10 cellular contexts compared by ENCODE assay signal in genomic region chr2:201218780-201219179, GRCh38. TPM values are rescaled to one million over a fixed set of nuclear protein-coding genes. Genes with fewer than 3 reads are reported as not detected.
DNase-seq lines count a peak whose midpoint lies in the region; ATAC-seq, FAIRE-seq and TF ChIP-seq lines count a peak whose summit lies in the region.
"Had no signal": no experiment of that assay in that cellular context is flagged by ENCODE, and none has a peak within 500 bp of the region (broad histone marks: within the 10 kb centered on the region; RNA-seq: fewer than 3 reads in every experiment).

No MANE protein-coding gene starts in this region.

- H2BK12ac ChIP-seq in H1 (ENCODE audit: low read depth, low read length): peak overlapping the region; percentile 65; the same call in 1 of the 2 replicates

- CTCF ChIA-PET in H1 (lab: Charles Lee; ENCODE audit: partially characterized antibody): interaction anchor here (0.6 to 1.3 kb wide), 7 partner anchors 13 to 256 kb away, joined by 3 to 4 read pairs (median 3); partner anchors contain the start of gene CASP10

- H4K20me1 ChIP-seq in H1 (replicated peaks in 1 of 2; ENCODE audit: control insufficient read depth in 1 of 2, insufficient read depth in 2 of 2, low read length in 2 of 2) (no peaks in the 10 kb centered on the region), Karpas-422 (ENCODE audit: insufficient read depth, low read depth, low read length) (no peaks in the 10 kb centered on the region)

- H2BK120ac ChIP-seq in H1 (replicated peaks; ENCODE audit: low read depth, low read length): no peak overlapping the region

- no peak overlapping the region for H3K56ac ChIP-seq in H1 (replicated peaks; ENCODE audit: insufficient read length, low read depth, low read length)

- TF ChIP-seq EP300 in H1 (IDR thresholded peaks at IDR 0.05; ENCODE audit: borderline replicate concordance in 1 of 2, low read depth in 2 of 2, low read length in 2 of 2): no peak

- POLR2A ChIA-PET in H1 (lab: Charles Lee; ENCODE audit: partially characterized antibody): interaction anchor here (1.2 kb wide), 1 partner anchor 102 kb away, joined by 4 read pairs; no protein-coding TSS in a partner anchor

- no peak overlapping the region for H4K8ac ChIP-seq in H1 (ENCODE audit: extremely low read depth, insufficient read depth, low read length)

- no peak overlapping the region for H3K9ac ChIP-seq in H1 (replicated peaks in 1 of 4; ENCODE audit: extremely low read depth in 1 of 4, low read depth in 3 of 4, low read length in 3 of 4)
- H3K9ac ChIP-seq in Karpas-422 (ENCODE audit: low read length): no peak overlapping the region

- H3K27ac ChIP-seq in H1 (ENCODE audit: low read depth, low read length): no peak overlapping the region; the same call in 1 of the 2 replicates
- H3K27ac ChIP-seq in WERI-Rb-1: no peak overlapping the region
- no peak overlapping the region for H3K27ac ChIP-seq in Karpas-422 (ENCODE audit: low read length)
- H3K27ac ChIP-seq: ascending aorta, SK-N-MC had no signal

- H2BK15ac ChIP-seq in H1 (ENCODE audit: low read length): no peak overlapping the region

- no peak overlapping the region for H4K91ac ChIP-seq in H1 (replicated peaks; ENCODE audit: insufficient read length, low read length)

- H3K23ac ChIP-seq in H1 (ENCODE audit: insufficient read length): no peak overlapping the region

- no peak for TF ChIP-seq RAD21 in H1 (IDR thresholded peaks at IDR 0.05 in 1 of 2, conservative IDR thresholded peaks at IDR 0.05 in 1 of 2; ENCODE audit: low read depth in 2 of 2, low read length in 2 of 2)

- no peak overlapping the region for H3K4ac ChIP-seq in H1 (replicated peaks; ENCODE audit: insufficient read length, low read depth, low read length)

- TF ChIP-seq CTCF in H1 (IDR thresholded peaks at IDR 0.05; ENCODE audit: control extremely low read depth in 1 of 3, insufficient read depth in 1 of 3, low read depth in 1 of 3, low read length in 3 of 3): no peak
- no peak for TF ChIP-seq CTCF in omental fat pad (IDR thresholded peaks at IDR 0.05)
- no peak for TF ChIP-seq CTCF in WERI-Rb-1 (IDR thresholded peaks at IDR 0.05; ENCODE audit: low read depth, low read length)

- no peak overlapping the region for H2AK5ac ChIP-seq in H1 (ENCODE audit: low read depth, low read length)

- 95% methylated on average over 6 of the region's 6 CpGs; no CpG with 5 or more reads in 1 of the 2 experiments for WGBS in H1 (ENCODE audit: extremely low coverage in 1 of 2, insufficient coverage in 1 of 2, insufficient read length in 1 of 2, insufficient replicate concordance in 2 of 2, low coverage in 1 of 2, low lambda C conversion rate in 2 of 2, missing lambda C conversion rate in 1 of 2), 2 experiments

- H2BK5ac ChIP-seq in H1 (ENCODE audit: low read depth, low read length): no peak overlapping the region

- no peaks in the 10 kb centered on the region for H3K9me2 ChIP-seq in Karpas-422 (replicated peaks; ENCODE audit: insufficient read depth, low read length)

- H4K5ac ChIP-seq in H1 (ENCODE audit: insufficient read length, low read depth, low read length): no peak overlapping the region

- no peak overlapping the region for H3K14ac ChIP-seq in H1 (ENCODE audit: insufficient read length)

- no peaks in the 10 kb centered on the region for H3K79me2 ChIP-seq in H1 (ENCODE audit: control insufficient read depth in 1 of 2, insufficient read depth in 2 of 2, low read length in 2 of 2)
- H3K79me2 ChIP-seq in Karpas-422 (ENCODE audit: low read length): no peaks in the 10 kb centered on the region

- no peaks in the 10 kb centered on the region for H3K23me2 ChIP-seq in H1 (ENCODE audit: low read depth, low read length)

- no peaks in the 10 kb centered on the region for H3K79me1 ChIP-seq in H1 (ENCODE audit: low read depth, low read length)

- no peaks in the 10 kb centered on the region for H3K9me3 ChIP-seq in MG63
- no peaks in the 10 kb centered on the region; a peak in 1 of 4 replicates for H3K9me3 ChIP-seq in H1 (ENCODE audit: insufficient read depth in 2 of 2, low read depth in 1 of 2, low read length in 1 of 2)
- H3K9me3 ChIP-seq in WERI-Rb-1 (ENCODE audit: severe bottlenecking): no peaks in the 10 kb centered on the region
- no peaks in the 10 kb centered on the region for H3K9me3 ChIP-seq in Karpas-422 (ENCODE audit: low read length)
- H3K9me3 ChIP-seq: ascending aorta had no signal

- no peak for TF ChIP-seq POLR2A in H1 (IDR thresholded peaks at IDR 0.05; ENCODE audit: control extremely low read depth in 1 of 2, low read depth in 2 of 2, low read length in 2 of 2)

- H2AFZ ChIP-seq in H1 (ENCODE audit: low read length): no peak overlapping the region
- H2AFZ ChIP-seq in Karpas-422 (ENCODE audit: low read length): no peak overlapping the region

- ATAC-seq in omental fat pad (ENCODE audit: low FRiP score) (peak; percentile 11), GM18498 (IDR thresholded peaks at IDR 0.05; ENCODE audit: unreplicated experiment) (no peak)

- H3K4me3 ChIP-seq in MG63 (no peak overlapping the region), H1 (ENCODE audit: extremely low read depth in 1 of 4, insufficient read depth in 2 of 4, low read depth in 3 of 4, low read length in 4 of 4) (no peak overlapping the region), WERI-Rb-1 (ENCODE audit: low read depth, low read length) (no peak overlapping the region), Karpas-422 (ENCODE audit: low read length) (no peak overlapping the region)
- H3K4me3 ChIP-seq: ascending aorta, SK-N-MC had no signal

- DNase-seq in GM04504 (ENCODE audit: low read depth) (peak; percentile 16), MG63 (peak; percentile 66), H1 (ENCODE audit: low read depth in 1 of 2, low spot score in 2 of 2) (no peak), omental fat pad (ENCODE audit: low spot score) (no peak), WERI-Rb-1 (no peak), Karpas-422 (no peak)
- DNase-seq: kidney glomerular epithelial cell had no signal

- no peaks in the 10 kb centered on the region; the same call in 1 of the 2 replicates for H3K36me3 ChIP-seq in MG63
- no peaks in the 10 kb centered on the region for H3K36me3 ChIP-seq in H1 (ENCODE audit: control insufficient read depth in 2 of 4, insufficient read depth in 4 of 4, low read length in 3 of 4)
- no peaks in the 10 kb centered on the region for H3K36me3 ChIP-seq in WERI-Rb-1
- no peaks in the 10 kb centered on the region for H3K36me3 ChIP-seq in Karpas-422 (ENCODE audit: insufficient read depth, low read length)
- H3K36me3 ChIP-seq: ascending aorta had no signal

- H2BK20ac ChIP-seq in H1 (ENCODE audit: low read length): no peak overlapping the region

- H3K4me2 ChIP-seq in H1 (ENCODE audit: insufficient read depth in 1 of 2, low read depth in 2 of 2, low read length in 2 of 2): no peak overlapping the region
- H3K4me2 ChIP-seq in Karpas-422 (ENCODE audit: low read depth, low read length, poor library complexity, severe bottlenecking): no peak overlapping the region

- H3K4me1 ChIP-seq in H1 (replicated peaks in 1 of 4; ENCODE audit: control insufficient read depth in 3 of 4, insufficient read depth in 4 of 4, low read length in 3 of 4) (peaks cover 5 to 23% (median 13%) of the 10 kb centered on the region in 4 experiments; a peak in 6 of 7 replicates), Karpas-422 (ENCODE audit: low read length) (peaks cover 7% of the 10 kb centered on the region)
- H3K4me1 ChIP-seq: ascending aorta had no signal

- no peaks in the 10 kb centered on the region for H3K27me3 ChIP-seq in MG63
- H3K27me3 ChIP-seq in H1 (replicated peaks in 1 of 4; ENCODE audit: control insufficient read depth in 3 of 4, extremely low read depth in 1 of 4, insufficient read depth in 3 of 4, low read length in 3 of 4): no peaks in the 10 kb centered on the region
- H3K27me3 ChIP-seq in WERI-Rb-1 (ENCODE audit: insufficient read depth, low read depth, severe bottlenecking): no peaks in the 10 kb centered on the region
- H3K27me3 ChIP-seq in Karpas-422 (ENCODE audit: low read length): no peaks in the 10 kb centered on the region
- H3K27me3 ChIP-seq: ascending aorta had no signal

- no peak for FAIRE-seq in H1 (lab: Jason Lieb, UNC)

- H3K18ac ChIP-seq in H1 (ENCODE audit: extremely low read depth, low read length): no peak overlapping the region

TF ChIP-seq in H1, 55 proteins besides CTCF, POLR2A, EP300 and RAD21 (continues in another document):
- TF ChIP-seq POLR2AphosphoS5 (IDR thresholded peaks at IDR 0.05; ENCODE audit: low read depth, low read length): no peak
- TF ChIP-seq GTF2F1 (IDR thresholded peaks at IDR 0.05; ENCODE audit: borderline replicate concordance, low read depth, low read length): no peak
- TF ChIP-seq TBP (IDR thresholded peaks at IDR 0.05; ENCODE audit: low read depth, low read length): no peak
- no peak for TF ChIP-seq TAF7 (optimal IDR thresholded peaks at IDR 0.05; ENCODE audit: borderline replicate concordance, low read depth, low read length)
- TF ChIP-seq HDAC2 (IDR thresholded peaks at IDR 0.05; ENCODE audit: borderline replicate concordance in 1 of 2, low read depth in 2 of 2, low read length in 2 of 2): no peak

RNA-seq across cellular contexts. Expression of gene CASP10, which starts 35.8 kb away (rescaled TPM):
- 0.91 and 4.7 TPM in 2 replicates for total RNA-seq in MG63 (2014; rRNA removed; shearing (Covaris generic); ENCODE audit: low replicate concordance)
- 4.0 and 4.2 TPM in 2 replicates for total RNA-seq in H1 (2021; fragmentation: NEBNext Ultra II Directional; extraction: Animal tissue kit (Norgen Biotek cat#: 25700))
- polyA plus RNA-seq in H1 (2011; rRNA removed): 2.0 and 2.3 TPM in 2 replicates
- polyA plus RNA-seq in H1 (2011; cell fraction: cytosol; rRNA removed): 2.8 TPM
- 2.9 TPM for polyA plus RNA-seq in H1 (2011; cell fraction: nucleus; rRNA removed)
- polyA plus RNA-seq in H1 (2012, experiment 1 of 2): 2.7 to 3.2 TPM (median 3.0 TPM) in 4 replicates
- polyA plus RNA-seq in H1 (2012, experiment 2 of 2): 1.2 TPM
- polyA plus RNA-seq in H1 (2013, experiment 1 of 2): 2.4 TPM
- 1.4 TPM for polyA plus RNA-seq in H1 (2013, experiment 2 of 2)
- 7.1 and 7.9 TPM in 2 replicates for polyA minus RNA-seq in H1 (2011; rRNA and poly(A)+ RNA removed)
- 3.2 TPM for polyA minus RNA-seq in H1 (2011; cell fraction: cytosol; rRNA and poly(A)+ RNA removed)
- 8.9 TPM for polyA minus RNA-seq in H1 (2011; cell fraction: nucleus; rRNA and poly(A)+ RNA removed)
- 10 to 100 TPM; 13.5 to 47.0 (median 15.3) TPM for total RNA-seq in omental fat pad
- total RNA-seq in Karpas-422 (2014; rRNA removed; shearing (Covaris generic); ENCODE audit: low replicate concordance): 0.48 and 5.2 TPM in 2 replicates

RNA-seq across cellular contexts. Expression of gene CASP8, which starts 41.6 kb away (rescaled TPM):
- 16.3 and 23.7 TPM in 2 replicates for total RNA-seq in MG63 (2014; rRNA removed; shearing (Covaris generic); ENCODE audit: low replicate concordance)
- total RNA-seq in H1 (2021; fragmentation: NEBNext Ultra II Directional; extraction: Animal tissue kit (Norgen Biotek cat#: 25700)): 3.6 and 3.7 TPM in 2 replicates
- polyA plus RNA-seq in H1 (2011; rRNA removed): 2.3 and 2.8 TPM in 2 replicates
- polyA plus RNA-seq in H1 (2011; cell fraction: cytosol; rRNA removed): 3.0 TPM
- 2.6 TPM for polyA plus RNA-seq in H1 (2011; cell fraction: nucleus; rRNA removed)
- 3.0 to 5.0 TPM (median 3.7 TPM) in 4 replicates for polyA plus RNA-seq in H1 (2012, experiment 1 of 2)
- polyA plus RNA-seq in H1 (2012, experiment 2 of 2): 1.2 TPM
- 4.1 TPM for polyA plus RNA-seq in H1 (2013, experiment 1 of 2)
- 3.2 TPM for polyA plus RNA-seq in H1 (2013, experiment 2 of 2)
- polyA minus RNA-seq in H1 (2011; rRNA and poly(A)+ RNA removed): 4.2 and 4.3 TPM in 2 replicates
- polyA minus RNA-seq in H1 (2011; cell fraction: cytosol; rRNA and poly(A)+ RNA removed): 2.9 TPM
- polyA minus RNA-seq in H1 (2011; cell fraction: nucleus; rRNA and poly(A)+ RNA removed): 8.3 TPM
- total RNA-seq in omental fat pad: 10 to 100 TPM; 22.9 to 31.4 (median 26.5) TPM
- 28.5 and 114 TPM in 2 replicates for total RNA-seq in Karpas-422 (2014; rRNA removed; shearing (Covaris generic); ENCODE audit: low replicate concordance)

Comparison
In these comparisons a context has a peak if more than half of its experiments do, and no peak if none do; other contexts are left out.
1. DNase-seq: peak in GM04504 (single experiment) and MG63 (single experiment); none in H1 (0 of 2), omental fat pad (single experiment), WERI-Rb-1 (single experiment) and Karpas-422 (single experiment).